ENCODE assay signal across 8 cellular contexts in genomic region chr1:17405898-17406759, GRCh38. TPM values are rescaled to one million over a fixed set of nuclear protein-coding genes. Genes with fewer than 3 reads are reported as not detected.
DNase-seq lines count a peak whose midpoint lies in the region; ATAC-seq and TF ChIP-seq lines count a peak whose summit lies in the region.

No MANE protein-coding gene starts in this region.

- H3K4me3 ChIP-seq in esophagus squamous epithelium: no peak overlapping the region
- H3K4me3 ChIP-seq in testis: no peak overlapping the region

- TF ChIP-seq CTCF in esophagus squamous epithelium (IDR thresholded peaks at IDR 0.05): peak; percentile 30 to 74 (median 66)
- TF ChIP-seq CTCF in testis (IDR thresholded peaks at IDR 0.05): peak in 2 of 3 experiments; percentile 44 to 66

- DNase-seq in Ammon's horn (ENCODE audit: low spot score) (peak; percentile 70), NCI-H2227 treated with DMSO at 0.1 percent for 48 hours (lab: John Stamatoyannopoulos, UW) (peak; percentile 36), esophagus squamous epithelium (lab: John Stamatoyannopoulos, UW) (no peak), testis (peak; percentile 77)
- peak; percentile 77 for DNase-seq in activated CD8-positive, alpha-beta memory T cell treated with anti-CD3 and anti-CD28 coated beads for 24 hours
- DNase-seq in naive thymus-derived CD8-positive, alpha-beta T cell: peak in 9 of 10 donors; percentile 24 to 73 (median 36)

- peaks cover 27 to 44% (median 32%) of the 10 kb centered on the region in 3 donors for H3K36me3 ChIP-seq in esophagus squamous epithelium
- no peaks in the 10 kb centered on the region for H3K36me3 ChIP-seq in testis (ENCODE audit: low read depth, missing control alignments)

- peaks cover 0 to 8% (median 3%) of the 10 kb centered on the region in 4 donors for H3K4me1 Mint-ChIP-seq in naive thymus-derived CD8-positive, alpha-beta T cell

- 79 to 80% methylated on average over 4 to 6 of the region's 15 CpGs for WGBS in esophagus squamous epithelium, 2 donors
- whole genome bisulfite sequencing in testis, 2 donors: 68 to 71% methylated on average over 6 to 15 of the region's 15 CpGs

- TF ChIP-seq POLR2A in GM19193 (IDR thresholded peaks at IDR 0.05; ENCODE audit: extremely low read depth, insufficient read depth, insufficient read length): peak; percentile 42
- no peak for TF ChIP-seq POLR2A in esophagus squamous epithelium (IDR thresholded peaks at IDR 0.05)
- TF ChIP-seq POLR2A in testis (IDR thresholded peaks at IDR 0.05): no peak
- TF ChIP-seq POLR2A in GM18505 (IDR thresholded peaks at IDR 0.05; ENCODE audit: borderline replicate concordance, extremely low read depth, insufficient read depth, insufficient read length): no peak

- H3K4me1 ChIP-seq in esophagus squamous epithelium (peaks cover 0 to 17% (median 5%) of the 10 kb centered on the region in 3 donors), testis (peaks cover 5% of the 10 kb centered on the region)

- peak overlapping the region in 4 of 10 donors; percentile 20 to 71 (median 52) for H3K27ac Mint-ChIP-seq in naive thymus-derived CD8-positive, alpha-beta T cell

- H3K9me3 ChIP-seq in esophagus squamous epithelium (no peaks in the 10 kb centered on the region), testis (no peaks in the 10 kb centered on the region)

- POLR2A ChIA-PET in naive thymus-derived CD8-positive, alpha-beta T cell (lab: Charles Lee): no interaction called here

- H3K9me3 Mint-ChIP-seq in naive thymus-derived CD8-positive, alpha-beta T cell: no peaks in the 10 kb centered on the region

- intact Hi-C loops in esophagus squamous epithelium (cut with DNase I) (no loop called here), testis (cut with DNase I; ENCODE audit: low total_unique reads) (no loop called here)

- ATAC-seq in naive thymus-derived CD8-positive, alpha-beta T cell: peak; percentile 80 to 91
- ATAC-seq in GM18505 (IDR thresholded peaks at IDR 0.05; ENCODE audit: unreplicated experiment): no peak

- no peak overlapping the region for H3K4me3 Mint-ChIP-seq in naive thymus-derived CD8-positive, alpha-beta T cell

- no peaks in the 10 kb centered on the region for H3K27me3 Mint-ChIP-seq in naive thymus-derived CD8-positive, alpha-beta T cell

- H3K27me3 ChIP-seq in esophagus squamous epithelium: no peaks in the 10 kb centered on the region
- no peaks in the 10 kb centered on the region for H3K27me3 ChIP-seq in testis

- H3K27ac ChIP-seq in esophagus squamous epithelium (no peak overlapping the region), testis (no peak overlapping the region)

- peaks cover 0 to 45% (median 12%) of the 10 kb centered on the region in 3 donors for H3K36me3 Mint-ChIP-seq in naive thymus-derived CD8-positive, alpha-beta T cell

RNA-seq across cellular contexts. Expression of gene RCC2, which starts 33.3 kb away (rescaled TPM):
- 10 to 100 TPM; 51.3 to 81.3 (median 53.6) TPM for total RNA-seq in esophagus squamous epithelium
- 10 to 100 TPM; 60.9 to 61.9 TPM for total RNA-seq in naive thymus-derived CD8-positive, alpha-beta T cell
- polyA plus RNA-seq in naive thymus-derived CD8-positive, alpha-beta T cell: 10 to 100 TPM; 20.8 to 37.5 (median 26.0) TPM
- 10 to 100 TPM; 55.0 to 60.2 TPM for total RNA-seq in testis
- polyA plus RNA-seq in testis (ENCODE audit: insufficient read depth, low read depth, low replicate concordance): 42.2 TPM

RNA-seq across cellular contexts. Expression of gene PADI6, which starts 34.1 kb away (rescaled TPM):
- not detected for total RNA-seq in esophagus squamous epithelium
- total RNA-seq in naive thymus-derived CD8-positive, alpha-beta T cell: not detected
- not detected for polyA plus RNA-seq in naive thymus-derived CD8-positive, alpha-beta T cell
- not detected for total RNA-seq in testis
- polyA plus RNA-seq in testis (ENCODE audit: insufficient read depth, low read depth, low replicate concordance): 0.25 TPM
